26 cellular contexts compared by ENCODE assay signal in genomic region chr5:81162501-81162900, GRCh38.
"Had no signal": no experiment of that assay in that cellular context is flagged by ENCODE, and none has a peak within 500 bp of the region (broad histone marks: within the 10 kb centered on the region; RNA-seq: fewer than 3 reads in every experiment).

No MANE protein-coding gene starts in this region.

- H3K9me2 ChIP-seq: SK-N-SH had no signal

- ATAC-seq: activated CD4-positive, alpha-beta T cell treated with anti-CD3 and anti-CD28 coated beads for 36 hours; activated CD8-positive, alpha-beta T cell treated with anti-CD3 and anti-CD28 coated beads, Interleukin-2, amount 10 ng/mL, durations not matched to agents 7 days and 5 days had no signal

- DNase-seq: activated CD4-positive, alpha-beta T cell treated with anti-CD3 and anti-CD28 coated beads for 36 hours; activated CD4-positive, alpha-beta T cell treated with anti-CD3 and anti-CD28 coated beads, Interleukin-2, amount 10 ng/mL, durations not matched to agents 7 days and 5 days; activated CD4-positive, alpha-beta T cell treated with anti-CD3 and anti-CD28 coated beads, Interleukin-2, amount 50 U/mL, for 48 hours; activated CD8-positive, alpha-beta T cell treated with anti-CD3 and anti-CD28 coated beads, Interleukin-2, amount 10 ng/mL, durations not matched to agents 7 days and 5 days; activated gamma-delta T cell; activated naive CD4-positive, alpha-beta T cell treated with Interleukin-2 at 50 U/mL for 16 hours; activated naive CD8-positive, alpha-beta T cell treated with anti-CD3 and anti-CD28 coated beads, Interleukin-2, amount 10 ng/mL, durations not matched to agents 7 days and 5 days; activated T-cell treated with anti-CD3 and anti-CD28 coated beads, Interleukin-2, amount 50 U/mL, for 24 hours; amygdala; caudate nucleus; cerebellar nuclear complex; Kasumi-1; KG1; MM.1S; MV-4-11; NCI-H1092; NCI-H1436 treated with DMSO at 0.1 percent for 48 hours; NCI-H1694 treated with DMSO at 0.1 percent for 48 hours; NCI-H2029; NCI-H345; NCI-H524 treated with DMSO at 0.1 percent for 48 hours; SHP77 treated with DMSO at 0.1 percent for 48 hours; SK-N-SH had no signal

- H3K9ac ChIP-seq: SK-N-SH had no signal

- H3K4me3 ChIP-seq: ascending aorta, SJSA1 had no signal

- FAIRE-seq: TTC549 had no signal

- H3K27ac ChIP-seq: ascending aorta, SJSA1 had no signal

- H3K4me2 ChIP-seq: SK-N-SH had no signal

- H3K9me3 ChIP-seq: ascending aorta, SJSA1, SK-N-SH had no signal

- H3K36me3 ChIP-seq: ascending aorta, SJSA1 had no signal

- H3K27me3 ChIP-seq: ascending aorta, SJSA1 had no signal

- H3K4me1 ChIP-seq: ascending aorta had no signal
